ENCODE assay signal across 32 cellular contexts in the genomic region with DNA sequence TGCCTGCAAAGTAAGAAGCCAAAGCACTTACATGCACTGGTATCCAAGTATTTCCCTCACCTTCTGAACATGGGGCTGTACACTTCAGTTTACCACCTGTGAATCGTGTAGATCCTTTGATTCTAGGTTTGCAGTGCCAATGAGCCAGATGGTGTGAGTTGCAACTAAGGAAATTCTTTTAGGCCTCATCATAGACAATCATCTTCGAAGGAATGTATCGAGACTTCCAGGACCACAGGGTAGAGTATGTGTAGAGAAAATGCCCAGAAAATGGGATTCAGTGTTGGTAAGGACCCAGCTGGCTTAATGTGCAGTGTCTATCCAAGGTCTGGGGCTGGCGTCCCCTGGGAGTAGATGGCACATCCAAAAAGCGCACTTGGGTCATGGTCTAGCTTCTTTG.
A peak's percentile ranks its signal among the peaks of the same experiment; 100 is the strongest.
DNase-seq lines count a peak whose midpoint lies in the region; ATAC-seq and TF ChIP-seq lines count a peak whose summit lies in the region.
"Had no signal": no experiment of that assay in that cellular context is flagged by ENCODE, and none has a peak within 500 bp of the region (broad histone marks: within the 10 kb centered on the region; RNA-seq: fewer than 3 reads in every experiment).

No MANE protein-coding gene starts in this region.

- intact Hi-C loops in mammary epithelial cell (cut with micrococcal nuclease) (no loop called here), MCF 10A (cut with micrococcal nuclease) (no loop called here), OCI-LY7 (cut with micrococcal nuclease; ENCODE audit: unreplicated experiment) (no loop called here)

- H3K23me2 ChIP-seq in H9 (ENCODE audit: insufficient read length, low read depth, low read length, poor library complexity, severe bottlenecking): no peaks in the 10 kb centered on the region

- H3K4ac ChIP-seq in H9 (ENCODE audit: low read depth, low read length): no peak overlapping the region

- H3K27me3 ChIP-seq in mammary epithelial cell (ENCODE audit: insufficient read depth, low read length): no peaks in the 10 kb centered on the region
- no peaks in the 10 kb centered on the region for H3K27me3 ChIP-seq in RWPE2 (ENCODE audit: insufficient read depth, poor library complexity, severe bottlenecking)
- no peaks in the 10 kb centered on the region for H3K27me3 ChIP-seq in CD8-positive, alpha-beta memory T cell (ENCODE audit: insufficient read depth, low read length, poor library complexity, severe bottlenecking)
- H3K27me3 ChIP-seq in H9 (ENCODE audit: insufficient read depth, low read length): no peaks in the 10 kb centered on the region
- H3K27me3 ChIP-seq: ascending aorta, vagina had no signal

- H3K9me3 ChIP-seq in mammary epithelial cell (replicated peaks; ENCODE audit: insufficient read depth, low read length): no peaks in the 10 kb centered on the region
- H3K9me3 ChIP-seq in RWPE2 (ENCODE audit: severe bottlenecking): no peaks in the 10 kb centered on the region
- no peaks in the 10 kb centered on the region for H3K9me3 ChIP-seq in CD8-positive, alpha-beta memory T cell (ENCODE audit: low read length)
- H3K9me3 ChIP-seq in H9 (ENCODE audit: control insufficient read depth, low read depth, low read length): no peaks in the 10 kb centered on the region
- no peaks in the 10 kb centered on the region for H3K9me3 ChIP-seq in OCI-LY7 (ENCODE audit: low read length)
- H3K9me3 ChIP-seq: ascending aorta, vagina had no signal

- H3K56ac ChIP-seq in H9 (ENCODE audit: insufficient read length, low read depth, low read length): no peak overlapping the region

- TF ChIP-seq CTCF in mammary epithelial cell (conservative IDR thresholded peaks at IDR 0.05 in 1 of 2, IDR thresholded peaks at IDR 0.05 in 1 of 2; ENCODE audit: extremely low read depth in 1 of 2, insufficient read depth in 1 of 2, low read depth in 1 of 2, low read length in 2 of 2): no peak
- TF ChIP-seq CTCF in MCF 10A (IDR thresholded peaks at IDR 0.05; ENCODE audit: unreplicated experiment): no peak
- no peak for TF ChIP-seq CTCF in RWPE2 (IDR thresholded peaks at IDR 0.05; ENCODE audit: poor library complexity, severe bottlenecking)
- TF ChIP-seq CTCF in H9 (conservative IDR thresholded peaks at IDR 0.05): no peak
- no peak for TF ChIP-seq CTCF in OCI-LY7 (conservative IDR thresholded peaks at IDR 0.05; ENCODE audit: low read length)

- H3K9me3 Mint-ChIP-seq in MCF 10A (ENCODE audit: unreplicated experiment): no peaks in the 10 kb centered on the region
- no peaks in the 10 kb centered on the region for H3K9me3 Mint-ChIP-seq in CD8-positive, alpha-beta memory T cell
- no peaks in the 10 kb centered on the region for H3K9me3 Mint-ChIP-seq in H9
- H3K9me3 Mint-ChIP-seq: CD8-positive, alpha-beta T cell; central memory CD8-positive, alpha-beta T cell; mesothelial cell of epicardium; stimulated activated naive CD8-positive, alpha-beta T cell treated with anti-CD3 and anti-CD28 coated beads, Interleukin-15, Interleukin-2, amounts not matched to agents 100 ng/mL and 50 ng/mL, for 24 hours had no signal

- dilution Hi-C loops in mammary epithelial cell (cut with HindIII; ENCODE audit: low sequenced_read_pairs): no loop called here

- H3K36me3 Mint-ChIP-seq in MCF 10A (ENCODE audit: insufficient read depth, unreplicated experiment) (peaks cover 29% of the 10 kb centered on the region), H9 (ENCODE audit: insufficient read depth in 1 of 3, low read depth in 3 of 3) (peaks cover 2 to 23% (median 5%) of the 10 kb centered on the region in 3 experiments; a peak in 4 of 7 replicates)
- no peaks in the 10 kb centered on the region for H3K36me3 Mint-ChIP-seq in CD8-positive, alpha-beta memory T cell
- H3K36me3 Mint-ChIP-seq: activated naive CD8-positive, alpha-beta T cell; CD8-positive, alpha-beta T cell; naive thymus-derived CD4-positive, alpha-beta T cell had no signal

- H3T11ph ChIP-seq in H9 (ENCODE audit: low read length): no peak overlapping the region

- H3K36me3 ChIP-seq in mammary epithelial cell (ENCODE audit: insufficient read depth, low read length) (no peaks in the 10 kb centered on the region), RWPE2 (ENCODE audit: low read depth) (no peaks in the 10 kb centered on the region), OCI-LY7 (ENCODE audit: insufficient read depth, low read length) (no peaks in the 10 kb centered on the region)
- no peaks in the 10 kb centered on the region for H3K36me3 ChIP-seq in CD8-positive, alpha-beta memory T cell (ENCODE audit: insufficient read depth, low read length)

- peaks cover 16% of the 10 kb centered on the region for H3K4me1 ChIP-seq in mammary epithelial cell (ENCODE audit: insufficient read depth, low read length)
- no peaks in the 10 kb centered on the region for H3K4me1 ChIP-seq in RWPE2 (ENCODE audit: insufficient read depth, poor library complexity, severe bottlenecking)
- H3K4me1 ChIP-seq in CD8-positive, alpha-beta memory T cell (ENCODE audit: insufficient read depth, low read length): no peaks in the 10 kb centered on the region
- H3K4me1 ChIP-seq in H9 (ENCODE audit: insufficient read depth, low read length): no peaks in the 10 kb centered on the region
- no peaks in the 10 kb centered on the region for H3K4me1 ChIP-seq in OCI-LY7 (ENCODE audit: insufficient read depth, low read length, poor library complexity, severe bottlenecking)
- H3K4me1 ChIP-seq: ascending aorta, vagina had no signal

- ATAC-seq in RWPE2 (ENCODE audit: low read depth): peak; percentile 70
- ATAC-seq: CD8-positive, alpha-beta T cell; left ventricle myocardium superior; naive thymus-derived CD4-positive, alpha-beta T cell had no signal

- H4K5ac ChIP-seq in H9 (ENCODE audit: insufficient read length, low read depth, low read length): no peak overlapping the region

- H3K27ac Mint-ChIP-seq in MCF 10A (ENCODE audit: low read depth, unreplicated experiment): no peak overlapping the region
- no peak overlapping the region for H3K27ac Mint-ChIP-seq in CD8-positive, alpha-beta memory T cell
- peak overlapping the region in 1 of 3 experiments; percentile 68; a peak in 1 of 7 replicates for H3K27ac Mint-ChIP-seq in H9
- H3K27ac Mint-ChIP-seq: activated naive CD8-positive, alpha-beta T cell; CD8-positive, alpha-beta T cell; mesothelial cell of epicardium; naive thymus-derived CD4-positive, alpha-beta T cell; stimulated activated naive CD8-positive, alpha-beta T cell treated with anti-CD3 and anti-CD28 coated beads, Interleukin-15, Interleukin-2, amounts not matched to agents 100 ng/mL and 50 ng/mL, for 24 hours had no signal

- no peak overlapping the region for H3K27ac ChIP-seq in mammary epithelial cell (ENCODE audit: insufficient read depth, low read depth, low read length)
- no peak overlapping the region for H3K27ac ChIP-seq in RWPE2 (ENCODE audit: poor library complexity, severe bottlenecking)
- H3K27ac ChIP-seq in CD8-positive, alpha-beta memory T cell (ENCODE audit: low read depth, low read length): no peak overlapping the region
- H3K27ac ChIP-seq in H9 (ENCODE audit: insufficient read length, low read depth, low read length): no peak overlapping the region
- H3K27ac ChIP-seq in OCI-LY7 (ENCODE audit: low read depth, low read length, poor library complexity, severe bottlenecking): no peak overlapping the region
- H3K27ac ChIP-seq: 22Rv1, ascending aorta, PC-9, skin epidermis, vagina had no signal

- H2AK5ac ChIP-seq in H9 (ENCODE audit: insufficient read length, low read length): no peak overlapping the region

- H3K18ac ChIP-seq in H9 (ENCODE audit: insufficient read length, low read depth, low read length): no peak overlapping the region

- H2BK120ac ChIP-seq in H9 (ENCODE audit: low read depth, low read length, poor library complexity, severe bottlenecking): no peak overlapping the region

- H4K20me1 ChIP-seq in mammary epithelial cell (ENCODE audit: insufficient read depth, low read length) (no peaks in the 10 kb centered on the region), H9 (ENCODE audit: control insufficient read depth, insufficient read depth, insufficient read length) (no peaks in the 10 kb centered on the region), OCI-LY7 (ENCODE audit: insufficient read depth, low read length) (no peaks in the 10 kb centered on the region)

- in situ Hi-C loops in mammary epithelial cell (cut with MboI; ENCODE audit: low sequenced_read_pairs in 2 of 2): no loop called here

- H3K27me3 Mint-ChIP-seq in MCF 10A (ENCODE audit: insufficient read depth, unreplicated experiment) (no peaks in the 10 kb centered on the region), H9 (ENCODE audit: low read depth) (no peaks in the 10 kb centered on the region)
- peaks cover 0 to 3% of the 10 kb centered on the region in 2 donors for H3K27me3 Mint-ChIP-seq in CD8-positive, alpha-beta memory T cell
- H3K27me3 Mint-ChIP-seq: activated naive CD8-positive, alpha-beta T cell; central memory CD8-positive, alpha-beta T cell; stimulated activated naive CD8-positive, alpha-beta T cell treated with anti-CD3 and anti-CD28 coated beads, Interleukin-15, Interleukin-2, amounts not matched to agents 100 ng/mL and 50 ng/mL, for 24 hours had no signal

- no peak overlapping the region for H3K9ac ChIP-seq in mammary epithelial cell (ENCODE audit: insufficient read depth, low read length)
- H3K9ac ChIP-seq in H9 (ENCODE audit: extremely low read depth, insufficient read length, low read length): no peak overlapping the region

- no peak overlapping the region for H2BK20ac ChIP-seq in H9 (ENCODE audit: low read depth, low read length, poor library complexity, severe bottlenecking)

- POLR2A ChIA-PET in MCF 10A (lab: Yijun Ruan, JAX): no interaction called here
- POLR2A ChIA-PET in CD8-positive, alpha-beta memory T cell (lab: Charles Lee): no interaction called here
- POLR2A ChIA-PET in OCI-LY7 (lab: Charles Lee): no interaction called here

- CTCF ChIA-PET in mammary epithelial cell (lab: Charles Lee; ENCODE audit: low non-redundant PET): no interaction called here
- CTCF ChIA-PET in MCF 10A (lab: Yijun Ruan, JAX): no interaction called here
- CTCF ChIA-PET in CD8-positive, alpha-beta memory T cell (lab: Charles Lee): no interaction called here
- CTCF ChIA-PET in OCI-LY7 (lab: Charles Lee; ENCODE audit: unreplicated experiment): no interaction called here

- DNase-seq in mammary epithelial cell: peak; percentile 12
- no peak for DNase-seq in MCF 10A (ENCODE audit: unreplicated experiment)
- DNase-seq in RWPE2 (ENCODE audit: low spot score): no peak
- peak; percentile 47 for DNase-seq in fibroblast of peridontal ligament (ENCODE audit: extremely low read depth)
- DNase-seq in CD8-positive, alpha-beta memory T cell: no peak
- DNase-seq in H9: no peak
- DNase-seq in OCI-LY7 (ENCODE audit: low spot score): no peak
- no peak for DNase-seq in activated CD8-positive, alpha-beta memory T cell treated with anti-CD3 and anti-CD28 coated beads, Interleukin-2, amount 50 U/mL, for 4 hours
- DNase-seq: activated CD4-positive, alpha-beta T cell treated with anti-CD3 and anti-CD28 coated beads, Interleukin-2, amount 50 U/mL, for 1 hour; CD8-positive, alpha-beta T cell; dermis blood vessel endothelial cell; DMS153; GDM1; Karpas-422; left ventricle myocardium superior; naive thymus-derived CD4-positive, alpha-beta T cell; NCI-H146; NCI-H2171 treated with DMSO at 0.1 percent for 48 hours; NCI-H524 treated with DMSO at 0.1 percent for 48 hours; NK-92 treated with Interleukin-12 subunit alpha and Interleukin-12 subunit beta, amount 100 ng/mL, for 24 hours; PC-9; SHP77 treated with DMSO at 0.1 percent for 48 hours; SW 1271; T-helper 9 cell had no signal

- H3K14ac ChIP-seq in H9 (ENCODE audit: insufficient read depth, low read length): no peak overlapping the region

- no peaks in the 10 kb centered on the region for H3K79me1 ChIP-seq in H9 (ENCODE audit: insufficient read depth, low read depth, low read length, poor library complexity, severe bottlenecking)

- no peak overlapping the region for H4K91ac ChIP-seq in H9 (ENCODE audit: insufficient read length, low read depth, low read length)

- H2BK5ac ChIP-seq in H9 (ENCODE audit: insufficient read length, low read length): no peak overlapping the region

- BruUV-seq in mammary epithelial cell (replicated peaks; lab: Mats Ljungman, UMichigan) (no TSS peak), MCF 10A (replicated peaks; lab: Mats Ljungman, UMichigan) (no TSS peak), OCI-LY7 (replicated peaks; lab: Mats Ljungman, UMichigan) (no TSS peak)

- H3K79me2 ChIP-seq in mammary epithelial cell (ENCODE audit: insufficient read depth, low read length) (no peaks in the 10 kb centered on the region), H9 (ENCODE audit: insufficient read depth, low read length) (no peaks in the 10 kb centered on the region), OCI-LY7 (ENCODE audit: insufficient read depth, low read depth, low read length) (no peaks in the 10 kb centered on the region)

- no peak overlapping the region for H4K8ac ChIP-seq in H9 (replicated peaks; ENCODE audit: insufficient read length, low read depth, low read length)

- H3K4me2 ChIP-seq in mammary epithelial cell (ENCODE audit: insufficient read depth, low read depth, low read length) (no peak overlapping the region), H9 (ENCODE audit: insufficient read depth, insufficient read length, low read length) (no peak overlapping the region), OCI-LY7 (ENCODE audit: low read length) (no peak overlapping the region)
- H3K4me2 ChIP-seq: PC-9 had no signal

- no peak overlapping the region for H3K4me3 ChIP-seq in mammary epithelial cell (replicated peaks in 1 of 3; ENCODE audit: insufficient read depth in 1 of 3, low read depth in 2 of 3, low read length in 3 of 3)
- H3K4me3 ChIP-seq in RWPE2 (ENCODE audit: severe bottlenecking): no peak overlapping the region
- H3K4me3 ChIP-seq in CD8-positive, alpha-beta memory T cell (ENCODE audit: low read length): no peak overlapping the region
- no peak overlapping the region for H3K4me3 ChIP-seq in OCI-LY7 (ENCODE audit: low read depth, low read length, poor library complexity, severe bottlenecking)
- H3K4me3 ChIP-seq: ascending aorta, PC-9, skin epidermis, vagina had no signal

- H3K4me1 Mint-ChIP-seq in MCF 10A (ENCODE audit: insufficient read depth, unreplicated experiment): no peaks in the 10 kb centered on the region
- no peaks in the 10 kb centered on the region for H3K4me1 Mint-ChIP-seq in CD8-positive, alpha-beta memory T cell
- H3K4me1 Mint-ChIP-seq in H9: no peaks in the 10 kb centered on the region
- H3K4me1 Mint-ChIP-seq: central memory CD8-positive, alpha-beta T cell; mesothelial cell of epicardium; naive thymus-derived CD4-positive, alpha-beta T cell had no signal

- H2BK15ac ChIP-seq in H9 (ENCODE audit: low read depth, low read length): no peak overlapping the region

- H3K4me3 Mint-ChIP-seq in MCF 10A (ENCODE audit: unreplicated experiment) (no peak overlapping the region), H9 (no peak overlapping the region)
- no peak overlapping the region for H3K4me3 Mint-ChIP-seq in CD8-positive, alpha-beta memory T cell
- H3K4me3 Mint-ChIP-seq: activated naive CD8-positive, alpha-beta T cell; CD8-positive, alpha-beta T cell; central memory CD8-positive, alpha-beta T cell; mesothelial cell of epicardium; naive thymus-derived CD4-positive, alpha-beta T cell; stimulated activated naive CD8-positive, alpha-beta T cell treated with anti-CD3 and anti-CD28 coated beads, Interleukin-15, Interleukin-2, amounts not matched to agents 100 ng/mL and 50 ng/mL, for 24 hours had no signal

- no peak overlapping the region for H3K23ac ChIP-seq in H9 (ENCODE audit: insufficient read length, low read depth, low read length)

- no peaks in the 10 kb centered on the region for H3K9me2 ChIP-seq in OCI-LY7 (ENCODE audit: insufficient read depth, low read length)

- H2AFZ ChIP-seq in mammary epithelial cell (ENCODE audit: low read depth, low read length): peak overlapping the region; percentile 82
- H2AFZ ChIP-seq in H9 (ENCODE audit: low read length): no peak overlapping the region
- no peak overlapping the region for H2AFZ ChIP-seq in OCI-LY7 (ENCODE audit: low read length)
- H2AFZ ChIP-seq: PC-9 had no signal

- H2BK12ac ChIP-seq in H9 (ENCODE audit: insufficient read length, low read depth, low read length): no peak overlapping the region

- 88% methylated on average over 5 of the region's 5 CpGs for WGBS in mammary epithelial cell (ENCODE audit: low coverage, missing lambda C conversion rate)
- no CpG with 5 or more reads among the region's 5 CpGs for WGBS in H9 (ENCODE audit: extremely low coverage, insufficient read length, low lambda C conversion rate)

Comparison
In these comparisons a context has a peak if more than half of its experiments do, and no peak if none do; other contexts are left out.
1. DNase-seq: peak in mammary epithelial cell (single experiment) and fibroblast of peridontal ligament (single experiment); none in MCF 10A (single experiment), RWPE2 (single experiment), CD8-positive, alpha-beta memory T cell (0 of 5), H9 (single experiment), OCI-LY7 (single experiment) and activated CD8-positive, alpha-beta memory T cell treated with anti-CD3 and anti-CD28 coated beads, Interleukin-2, amount 50 U/mL, for 4 hours (single experiment).